ENCODE assay signal across 28 cellular contexts in the genomic region with DNA sequence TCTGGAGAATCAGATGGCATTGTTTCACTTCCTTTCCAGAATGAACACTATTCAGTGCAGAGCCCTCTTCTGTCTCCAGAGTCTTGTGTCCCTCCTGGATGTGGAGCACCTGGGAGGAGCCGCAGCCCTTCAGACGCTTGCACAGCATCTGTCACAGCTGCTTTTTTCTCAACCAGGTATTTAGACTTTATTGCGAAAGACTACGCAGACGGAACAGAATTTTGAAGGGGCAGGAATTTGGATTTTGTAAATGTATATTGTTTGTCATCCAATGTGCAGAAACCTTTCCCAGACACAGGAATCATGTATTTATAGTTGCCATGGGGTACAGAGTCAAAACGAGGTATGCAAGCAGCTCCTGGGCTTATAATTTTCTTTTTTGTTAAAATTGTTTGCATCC.
"Had no signal": no experiment of that assay in that cellular context is flagged by ENCODE, and none has a peak within 500 bp of the region (broad histone marks: within the 10 kb centered on the region; RNA-seq: fewer than 3 reads in every experiment).

No MANE protein-coding gene starts in this region.

- H3K4me3 Mint-ChIP-seq: effector memory CD8-positive, alpha-beta T cell; endodermal cell; naive thymus-derived CD4-positive, alpha-beta T cell had no signal

- FAIRE-seq: colon, endometrium, islet of Langerhans, keratinocyte had no signal

- H3K27me3 Mint-ChIP-seq: effector memory CD8-positive, alpha-beta T cell; naive thymus-derived CD4-positive, alpha-beta T cell had no signal

- H3K9me3 ChIP-seq: esophagus squamous epithelium, gastrocnemius medialis, heart right ventricle, left lung, lower lobe of right lung had no signal

- H3K4me3 ChIP-seq: coronary artery, dorsolateral prefrontal cortex, esophagus squamous epithelium, gastrocnemius medialis, heart right ventricle, left lung, lower lobe of right lung had no signal

- DNase-seq: dermis blood vessel endothelial cell; dorsolateral prefrontal cortex; effector CD8-positive, alpha-beta T cell; effector memory CD8-positive, alpha-beta T cell; endodermal cell; erythroblast; esophagus squamous epithelium; foreskin fibroblast; foreskin melanocyte; gastrocnemius medialis; glutamatergic neuron; head of caudate nucleus; heart right ventricle; hippocampal formation; left cardiac atrium; left lung; left ventricle myocardium superior; lower lobe of right lung; mesenchymal stem cell; midbrain; naive thymus-derived CD4-positive, alpha-beta T cell had no signal

- H3K4me1 Mint-ChIP-seq: endodermal cell had no signal

- H3K27me3 ChIP-seq: dorsolateral prefrontal cortex, esophagus squamous epithelium, gastrocnemius medialis, heart right ventricle, left lung had no signal

- ATAC-seq: effector memory CD8-positive, alpha-beta T cell; esophagus mucosa; gastrocnemius medialis; heart right ventricle; left cardiac atrium; left lung; left ventricle myocardium superior; lower lobe of right lung; naive thymus-derived CD4-positive, alpha-beta T cell had no signal

- H3K9me3 Mint-ChIP-seq: effector memory CD8-positive, alpha-beta T cell; endodermal cell; naive thymus-derived CD4-positive, alpha-beta T cell had no signal

- H3K27ac ChIP-seq: coronary artery, dorsolateral prefrontal cortex, epithelial cell of prostate, esophagus squamous epithelium, gastrocnemius medialis, heart right ventricle, left lung, lower lobe of right lung had no signal

- H3K4me1 ChIP-seq: esophagus squamous epithelium, gastrocnemius medialis, heart right ventricle, left lung, lower lobe of right lung had no signal

- H3K27ac Mint-ChIP-seq: effector memory CD8-positive, alpha-beta T cell; endodermal cell; naive thymus-derived CD4-positive, alpha-beta T cell had no signal
